Comparison of ENCODE assay signal across 8 cellular contexts in the genomic region with DNA sequence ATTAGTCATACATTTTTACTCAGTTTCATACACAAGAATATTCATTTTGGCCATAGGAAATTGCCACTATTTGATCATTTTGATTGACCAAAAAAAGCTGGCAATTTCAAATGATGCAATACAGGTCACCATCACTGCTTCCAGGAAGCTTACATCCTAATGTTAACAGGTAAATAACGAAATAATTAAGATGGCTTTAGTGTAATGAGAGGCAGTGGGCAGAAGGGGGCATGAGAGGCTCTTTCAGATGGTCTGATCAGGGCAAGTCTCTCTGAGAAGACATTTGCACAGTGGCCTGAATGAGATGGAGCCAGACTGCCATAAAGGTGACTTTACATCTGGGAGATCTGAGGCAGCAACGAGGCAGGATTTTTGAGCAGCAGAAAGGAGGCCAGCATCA.
DNase-seq lines count a peak whose midpoint lies in the region; ATAC-seq, FAIRE-seq and TF ChIP-seq lines count a peak whose summit lies in the region.

No MANE protein-coding gene starts in this region.

- H3K36me3 ChIP-seq in PC-3 (ENCODE audit: low read depth, low read length), result no peaks in the 10 kb centered on the region

- no peaks in the 10 kb centered on the region for H3K79me2 ChIP-seq in PC-3 (ENCODE audit: low read length)

- POLR2A ChIA-PET in PC-3 (lab: Charles Lee; ENCODE audit: unreplicated experiment), result no interaction called here

- H3K9me3 ChIP-seq in PC-3 (ENCODE audit: low read length), result no peaks in the 10 kb centered on the region

- FAIRE-seq in HTR-8/SVneo (lab: Jason Lieb, UNC), result no peak

- H3K4me2 ChIP-seq in PC-3 (ENCODE audit: low read length), result no peak overlapping the region

- no peaks in the 10 kb centered on the region for H3K27me3 ChIP-seq in PC-3 (ENCODE audit: low read length)

- H3F3A ChIP-seq in PC-3 (ENCODE audit: low read length, unreplicated experiment), result no peaks in the 10 kb centered on the region

- peak; percentile 60 for ATAC-seq in GM21786 (IDR thresholded peaks at IDR 0.05; ENCODE audit: unreplicated experiment)
- peak; percentile 61 for ATAC-seq in PC-3

- H3K4me3 ChIP-seq in PC-3 (ENCODE audit: low read length), result no peak overlapping the region
- H3K4me3 ChIP-seq in astrocyte of the spinal cord (ENCODE audit: low read depth, low read length), result no peak overlapping the region

- TF ChIP-seq CTCF in PC-3 (conservative IDR thresholded peaks at IDR 0.05; ENCODE audit: low read depth, low read length), result peak; percentile 50
- TF ChIP-seq CTCF in astrocyte of the spinal cord (IDR thresholded peaks at IDR 0.05; ENCODE audit: low read depth, low read length), result peak; percentile 68

- DNase-seq in NCI-H2171 treated with DMSO at 0.1 percent for 48 hours (lab: John Stamatoyannopoulos, UW), result peak; percentile 31
- no peak for DNase-seq in NCI-H2171 (lab: John Stamatoyannopoulos, UW)
- peak; percentile 12 for DNase-seq in HTR-8/SVneo (ENCODE audit: insufficient read length, low spot score)
- DNase-seq in PC-3, result peak; percentile 51
- DNase-seq in astrocyte of the spinal cord (ENCODE audit: low read depth, low spot score), result peak; percentile 58
- DNase-seq in islet precursor cell, result peak; percentile 80
- peak; percentile 0 for DNase-seq in stimulated activated naive CD4-positive, alpha-beta T cell treated with Interleukin-2 at 50 U/mL for 16 hours (lab: John Stamatoyannopoulos, UW)

- no peaks in the 10 kb centered on the region for H3K9me2 ChIP-seq in PC-3 (replicated peaks; ENCODE audit: low read length)

- intact Hi-C loops in PC-3 (cut with micrococcal nuclease), result loop anchor here (1.0 to 10.0 kb wide), 3 partner anchors 82 to 262 kb away; no protein-coding TSS in a partner anchor

- no peaks in the 10 kb centered on the region for H4K20me1 ChIP-seq in PC-3 (ENCODE audit: low read length)

- CTCF ChIA-PET in PC-3 (lab: Charles Lee), result interaction anchor here (0.6 kb wide), 2 partner anchors 16 to 1409 kb away, joined by 3 to 10 read pairs; no protein-coding TSS in a partner anchor

- no peak overlapping the region for H3K27ac ChIP-seq in PC-3 (ENCODE audit: low read length)

- no peak overlapping the region for H2AFZ ChIP-seq in PC-3 (ENCODE audit: low read length)

- in situ Hi-C loops in astrocyte of the spinal cord (cut with HindIII; ENCODE audit: low sequenced_read_pairs), result no loop called here

- BruUV-seq in PC-3 (replicated peaks; lab: Mats Ljungman, UMichigan), result no TSS peak

- peaks cover 8% of the 10 kb centered on the region; the same call in 1 of the 2 replicates for H3K4me1 ChIP-seq in PC-3 (ENCODE audit: insufficient read depth, low read length)

- H3K9ac ChIP-seq in PC-3 (ENCODE audit: low read length), result no peak overlapping the region
